ENCODE assay signal across 24 cellular contexts in the genomic region with DNA sequence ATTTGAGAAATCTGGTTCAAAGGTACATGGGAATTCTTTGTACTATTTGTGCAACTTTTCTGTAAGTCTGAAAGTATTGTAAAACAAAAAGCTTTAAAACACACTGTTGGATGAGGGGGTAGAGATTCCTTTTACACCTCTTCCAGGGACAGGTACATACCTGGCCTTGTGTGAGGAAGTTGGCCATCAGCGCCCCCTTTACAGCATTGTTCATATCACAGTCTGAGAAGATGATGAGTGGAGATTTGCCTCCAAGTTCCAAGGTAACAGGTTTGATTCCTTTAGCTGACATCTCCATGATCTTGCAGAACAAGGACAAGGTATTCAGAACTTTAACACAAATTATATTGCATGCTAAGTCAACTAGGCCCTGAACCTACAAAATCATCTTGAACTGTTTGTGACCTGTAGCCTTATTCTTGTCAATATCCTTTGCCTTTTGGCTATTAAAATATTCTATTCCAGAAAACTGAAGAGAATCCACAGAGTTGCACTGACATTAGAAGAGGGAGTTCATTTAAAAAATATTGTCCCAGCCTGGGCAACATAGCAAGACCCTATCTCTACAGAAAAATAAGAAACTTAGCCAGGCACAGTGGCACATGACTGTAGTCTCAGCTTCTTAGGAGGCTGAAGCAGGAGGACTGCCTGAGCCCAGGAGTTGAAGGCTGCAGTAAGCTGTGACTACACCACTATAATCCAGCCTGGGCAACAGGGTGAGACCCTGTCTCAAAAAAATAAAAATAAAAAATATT. TPM values are rescaled to one million over a fixed set of nuclear protein-coding genes. Genes with fewer than 3 reads are reported as not detected.
DNase-seq lines count a peak whose midpoint lies in the region; ATAC-seq, FAIRE-seq and TF ChIP-seq lines count a peak whose summit lies in the region.
"Had no signal": no experiment of that assay in that cellular context is flagged by ENCODE, and none has a peak within 500 bp of the region (broad histone marks: within the 10 kb centered on the region; RNA-seq: fewer than 3 reads in every experiment).

No MANE protein-coding gene starts in this region.

- peaks cover 21% of the 10 kb centered on the region for H3K4me1 Mint-ChIP-seq in activated CD8-positive, alpha-beta memory T cell treated with anti-CD3 and anti-CD28 coated beads, Interleukin-2, amount 10 ng/mL, durations not matched to agents 7 days and 5 days
- H3K4me1 Mint-ChIP-seq in GM23338, result no peaks in the 10 kb centered on the region
- H3K4me1 Mint-ChIP-seq in T-helper 17 cell, result peaks cover 12% of the 10 kb centered on the region

- H4K20me1 ChIP-seq in GM23338 (replicated peaks; ENCODE audit: insufficient read depth) (peaks cover 5% of the 10 kb centered on the region; the same call in 1 of the 2 replicates), HepG2 (ENCODE audit: insufficient read depth, low read length) (no peaks in the 10 kb centered on the region)

- H3K4me3 ChIP-seq in GM23338 (no peak overlapping the region), HepG2 (replicated peaks in 1 of 3; ENCODE audit: insufficient read depth in 1 of 3, low read depth in 2 of 3, low read length in 3 of 3) (no peak overlapping the region)
- H3K4me3 ChIP-seq: BLaER1 treated with 17β-estradiol and CSF1 and Interleukin-3, amounts not matched to agents 10 nM and 100 nM; esophagus muscularis mucosa; smooth muscle cell; upper lobe of right lung had no signal

- no TSS peak for BruUV-seq in HepG2 (replicated peaks; lab: Mats Ljungman, UMichigan)

- H3K27ac Mint-ChIP-seq in activated CD8-positive, alpha-beta memory T cell treated with anti-CD3 and anti-CD28 coated beads, Interleukin-2, amount 10 ng/mL, durations not matched to agents 7 days and 5 days, result peak overlapping the region; percentile 14
- H3K27ac Mint-ChIP-seq in GM23338, result no peak overlapping the region
- H3K27ac Mint-ChIP-seq in T-helper 17 cell, result peak overlapping the region; percentile 53

- H3K36me3 Mint-ChIP-seq in activated CD8-positive, alpha-beta memory T cell treated with anti-CD3 and anti-CD28 coated beads, Interleukin-2, amount 10 ng/mL, durations not matched to agents 7 days and 5 days, result peaks cover 62% of the 10 kb centered on the region
- H3K36me3 Mint-ChIP-seq in GM23338 (ENCODE audit: low read depth), result peaks cover 62% of the 10 kb centered on the region
- H3K36me3 Mint-ChIP-seq in T-helper 17 cell (ENCODE audit: low read depth), result peaks cover 13% of the 10 kb centered on the region

- no peaks in the 10 kb centered on the region for H3K4me1 ChIP-seq in GM23338 (ENCODE audit: insufficient read depth)
- no peaks in the 10 kb centered on the region for H3K4me1 ChIP-seq in HepG2 (ENCODE audit: insufficient read depth, low read length)

- no peaks in the 10 kb centered on the region for H3K9me3 Mint-ChIP-seq in activated CD8-positive, alpha-beta memory T cell treated with anti-CD3 and anti-CD28 coated beads, Interleukin-2, amount 10 ng/mL, durations not matched to agents 7 days and 5 days (ENCODE audit: low read depth)
- H3K9me3 Mint-ChIP-seq in GM23338, result no peaks in the 10 kb centered on the region
- H3K9me3 Mint-ChIP-seq: stimulated activated naive CD8-positive, alpha-beta T cell treated with anti-CD3 and anti-CD28 coated beads, Interleukin-15, amount 100 ng/mL, for 72 hours had no signal

- H3K27me3 Mint-ChIP-seq in activated CD8-positive, alpha-beta memory T cell treated with anti-CD3 and anti-CD28 coated beads, Interleukin-2, amount 10 ng/mL, durations not matched to agents 7 days and 5 days, result no peaks in the 10 kb centered on the region
- H3K27me3 Mint-ChIP-seq in GM23338 (ENCODE audit: insufficient read depth, low read depth, poor library complexity) (no peaks in the 10 kb centered on the region), T-helper 17 cell (no peaks in the 10 kb centered on the region)
- H3K27me3 Mint-ChIP-seq: stimulated activated naive CD8-positive, alpha-beta T cell treated with anti-CD3 and anti-CD28 coated beads, Interleukin-15, amount 100 ng/mL, for 72 hours had no signal

- H3K9ac ChIP-seq in HepG2 (ENCODE audit: insufficient read depth, low read depth, low read length), result no peak overlapping the region
- H3K9ac ChIP-seq: BLaER1 treated with 17β-estradiol and CSF1 and Interleukin-3, amounts not matched to agents 10 nM and 100 nM had no signal

- H3K79me2 ChIP-seq in GM23338 (replicated peaks; ENCODE audit: insufficient read depth) (peaks cover 12% of the 10 kb centered on the region), HepG2 (ENCODE audit: insufficient read depth, low read length) (no peaks in the 10 kb centered on the region)

- no peaks in the 10 kb centered on the region for H3F3A ChIP-seq in GM23338 (replicated peaks; ENCODE audit: low read depth)

- H3K4me3 Mint-ChIP-seq in activated CD8-positive, alpha-beta memory T cell treated with anti-CD3 and anti-CD28 coated beads, Interleukin-2, amount 10 ng/mL, durations not matched to agents 7 days and 5 days, result no peak overlapping the region
- H3K4me3 Mint-ChIP-seq in GM23338, result no peak overlapping the region
- no peak overlapping the region for H3K4me3 Mint-ChIP-seq in T-helper 17 cell
- H3K4me3 Mint-ChIP-seq: stimulated activated naive CD8-positive, alpha-beta T cell treated with anti-CD3 and anti-CD28 coated beads, Interleukin-15, amount 100 ng/mL, for 72 hours had no signal

- TF ChIP-seq RAD21 in HepG2 (CRISPR knock-in tag; IDR thresholded peaks at IDR 0.05), result no peak

- H3K27ac ChIP-seq in GM23338 (ENCODE audit: low read depth), result no peak overlapping the region
- H3K27ac ChIP-seq in HepG2 (ENCODE audit: extremely low read length, insufficient read depth, low read length), result no peak overlapping the region
- H3K27ac ChIP-seq: BLaER1 treated with 17β-estradiol and CSF1 and Interleukin-3, amounts not matched to agents 10 nM and 100 nM; esophagus muscularis mucosa; upper lobe of right lung had no signal

- no peaks in the 10 kb centered on the region for H3K9me2 ChIP-seq in GM23338 (ENCODE audit: insufficient read depth)

- no peak for TF ChIP-seq POLR2A in HepG2 (IDR thresholded peaks at IDR 0.05; ENCODE audit: insufficient read depth in 1 of 2, low read depth in 2 of 2, low read length in 2 of 2)

- no peak for ATAC-seq in activated CD8-positive, alpha-beta memory T cell treated with anti-CD3 and anti-CD28 coated beads, Interleukin-2, amount 10 ng/mL, durations not matched to agents 7 days and 5 days
- ATAC-seq in GM23338 (peak; percentile 37; the same call in 2 of the 3 replicates), T-helper 17 cell (no peak), HepG2 (no peak), left cardiac atrium (no peak)
- ATAC-seq: upper lobe of right lung had no signal

- in situ Hi-C loops in HepG2 (cut with HindIII; ENCODE audit: extremely low pct_ligation_motif_present, low pct_unique_long_range_greater_than_20kb), result no loop called here

- no peak for TF ChIP-seq EP300 in HepG2 (IDR thresholded peaks at IDR 0.05; ENCODE audit: low read depth in 2 of 2, low read length in 2 of 2)
- TF ChIP-seq EP300 in HepG2 (CRISPR knock-in tag; IDR thresholded peaks at IDR 0.05; ENCODE audit: borderline replicate concordance), result no peak

- no peak for FAIRE-seq in HepG2 (lab: Jason Lieb, UNC)

- peak; percentile 46 to 63 for TF ChIP-seq CTCF in GM23338 (conservative IDR thresholded peaks at IDR 0.05; ENCODE audit: low read depth in 2 of 2)
- TF ChIP-seq CTCF in HepG2 (CRISPR knock-in tag; IDR thresholded peaks at IDR 0.05), result 0 out of 2 replicates have a peak, but pooled peaks have one; percentile 4

- H3K4me2 ChIP-seq in GM23338 (no peak overlapping the region), HepG2 (ENCODE audit: low read depth, low read length) (no peak overlapping the region)
- H3K4me2 ChIP-seq: smooth muscle cell had no signal

- H3K36me3 ChIP-seq in GM23338 (ENCODE audit: insufficient read depth), result peaks cover 22% of the 10 kb centered on the region
- H3K36me3 ChIP-seq in HepG2 (replicated peaks in 1 of 2; ENCODE audit: control insufficient read depth in 1 of 2, insufficient read depth in 2 of 2, low read length in 2 of 2), result peaks cover 6 to 45% of the 10 kb centered on the region in 2 experiments

- CTCF ChIA-PET in activated CD8-positive, alpha-beta memory T cell treated with anti-CD3 and anti-CD28 coated beads, Interleukin-2, amount 10 ng/mL, durations not matched to agents 7 days and 5 days (lab: Charles Lee), result interaction anchor here (0.9 kb wide), 1 partner anchor 8 kb away, joined by 3 read pairs; no protein-coding TSS in a partner anchor
- CTCF ChIA-PET in HepG2 (lab: Yijun Ruan, JAX; ENCODE audit: low intra/inter-chr PET ratio, low total read pairs), result interaction anchor here (0.8 kb wide), 1 partner anchor 78 kb away, joined by 4 read pairs; no protein-coding TSS in a partner anchor

- no peak for DNase-seq in activated CD8-positive, alpha-beta memory T cell treated with anti-CD3 and anti-CD28 coated beads, Interleukin-2, amount 10 ng/mL, durations not matched to agents 7 days and 5 days
- DNase-seq in activated CD8-positive, alpha-beta memory T cell treated with anti-CD3 and anti-CD28 coated beads, Interleukin-2, amount 50 U/mL, for 48 hours, result no peak
- DNase-seq in GM23338 (ENCODE audit: low spot score), result peak; percentile 51
- no peak for DNase-seq in T-helper 17 cell
- DNase-seq in HepG2 (ENCODE audit: low spot score), result no peak
- DNase-seq in left cardiac atrium, result no peak
- DNase-seq in NCI-H748 (lab: John Stamatoyannopoulos, UW; ENCODE audit: unreplicated experiment), result no peak
- no peak for DNase-seq in NCI-H2227 treated with DMSO at 0.1 percent for 48 hours (lab: John Stamatoyannopoulos, UW)
- DNase-seq: activated CD4-positive, CD25-positive, alpha-beta regulatory T cell; activated effector memory CD4-positive, alpha-beta T cell treated with Interleukin-2 at 50 U/mL for 16 hours; aorta; DMS79; Karpas-422; midbrain; NCI-H1092 treated with DMSO at 0.1 percent for 48 hours; NCI-H2081 treated with DMSO at 0.1 percent for 48 hours; NCI-H510A; SHP77 treated with DMSO at 0.1 percent for 48 hours; stimulated activated CD4-positive, alpha-beta T cell treated with anti-CD3 and anti-CD28 coated beads, Interleukin-4, amount 100 ng/mL, for 1 hour; stimulated activated naive CD8-positive, alpha-beta T cell treated with anti-CD3 and anti-CD28 coated beads, Interleukin-15, amount 100 ng/mL, for 72 hours; upper lobe of right lung had no signal

- no peaks in the 10 kb centered on the region for H3K9me3 ChIP-seq in T-helper 17 cell (ENCODE audit: control insufficient read depth, low read length, poor library complexity, severe bottlenecking)
- no peaks in the 10 kb centered on the region for H3K9me3 ChIP-seq in HepG2 (ENCODE audit: low read length)
- H3K9me3 ChIP-seq: esophagus muscularis mucosa, upper lobe of right lung had no signal

- POLR2A ChIA-PET in HepG2 (lab: Yijun Ruan, JAX), result no interaction called here

- intact Hi-C loops in HepG2 (cut with micrococcal nuclease; ENCODE audit: unreplicated experiment), result no loop called here
- intact Hi-C loops in left cardiac atrium (cut with DNase I), result loop anchor here in 1 of 2 donors (10.0 kb wide), 1 partner anchor 65 kb away; no protein-coding TSS in a partner anchor

- 100% methylated on average over 1 of the region's 1 CpG for WGBS in HepG2 (ENCODE audit: low lambda C conversion rate)

- no peaks in the 10 kb centered on the region for H3K27me3 ChIP-seq in GM23338 (ENCODE audit: insufficient read depth)
- H3K27me3 ChIP-seq in HepG2 (ENCODE audit: control insufficient read depth in 1 of 2, insufficient read depth in 2 of 2, low read length in 2 of 2), result no peaks in the 10 kb centered on the region
- H3K27me3 ChIP-seq: BLaER1 treated with 17β-estradiol and CSF1 and Interleukin-3, amounts not matched to agents 10 nM and 100 nM; esophagus muscularis mucosa; upper lobe of right lung had no signal

- H2AFZ ChIP-seq in GM23338, result no peak overlapping the region
- no peak overlapping the region for H2AFZ ChIP-seq in HepG2 (ENCODE audit: low read length)

RNA-seq across cellular contexts. Expression of gene ALDH9A1, which starts 18.9 kb away (rescaled TPM):
- total RNA-seq in activated CD8-positive, alpha-beta memory T cell treated with anti-CD3 and anti-CD28 coated beads, Interleukin-2, amount 10 ng/mL, durations not matched to agents 7 days and 5 days, result 10 to 100 TPM; 43.9 to 45.2 TPM
- 58.5 and 59.2 TPM in 2 replicates for total RNA-seq in GM23338 (2014; rRNA removed; shearing (Covaris generic))
- polyA plus RNA-seq in GM23338 (2016; fragmentation: Nextera tagmentation; extraction: Ambion mirVana) (37.7 and 50.6 TPM in 2 replicates), HepG2 (2011; rRNA removed) (17.1 and 27.5 TPM in 2 replicates)
- total RNA-seq in T-helper 17 cell (10 to 100 TPM; 33.9 to 37.0 TPM), HepG2 (2016; rRNA removed; fragmentation: Illumina TruSeq; extraction: Trizol) (38.5 and 52.7 TPM in 2 replicates), left cardiac atrium (10 to 100 TPM; 63.2 to 71.7 TPM)
- 7.1 and 9.1 TPM in 2 replicates for total RNA-seq in HepG2 (2016; cell fraction: cytosol; rRNA removed; fragmentation: Illumina TruSeq; extraction: Trizol; ENCODE audit: low read depth)
- total RNA-seq in HepG2 (2016; cell fraction: insoluble cytoplasmic fraction; rRNA removed; fragmentation: Illumina TruSeq; extraction: Trizol), result 38.4 and 54.3 TPM in 2 replicates
- total RNA-seq in HepG2 (2016; cell fraction: membrane; rRNA removed; fragmentation: Illumina TruSeq; extraction: Trizol), result 14.3 and 17.8 TPM in 2 replicates
- total RNA-seq in HepG2 (2016; cell fraction: nucleus; rRNA removed; fragmentation: Illumina TruSeq; extraction: Trizol), result 19.4 and 21.3 TPM in 2 replicates
- polyA plus RNA-seq in HepG2 (2011; cell fraction: cytosol; rRNA removed), result 11.1 and 19.0 TPM in 2 replicates
- 6.4 and 7.2 TPM in 2 replicates for polyA plus RNA-seq in HepG2 (2011; cell fraction: nucleus; rRNA removed)
- polyA plus RNA-seq in HepG2 (2012), result 17.1 and 26.3 TPM in 2 replicates
- 3.8 and 4.1 TPM in 2 replicates for polyA plus RNA-seq in HepG2 (2016; cell fraction: cytosol; fragmentation: Illumina TruSeq; extraction: Trizol; ENCODE audit: low read depth)
- 44.3 and 45.9 TPM in 2 replicates for polyA plus RNA-seq in HepG2 (2016; cell fraction: insoluble cytoplasmic fraction; fragmentation: Illumina TruSeq; extraction: Trizol; ENCODE audit: low read depth)
- 9.1 and 10.6 TPM in 2 replicates for polyA plus RNA-seq in HepG2 (2016; cell fraction: membrane; fragmentation: Illumina TruSeq; extraction: Trizol; ENCODE audit: low read depth)
- 19.2 and 22.1 TPM in 2 replicates for polyA plus RNA-seq in HepG2 (2016; cell fraction: nucleus; fragmentation: Illumina TruSeq; extraction: Trizol; ENCODE audit: insufficient read depth, low read depth)
- polyA minus RNA-seq in HepG2 (2011; rRNA and poly(A)+ RNA removed; ENCODE audit: low replicate concordance), result 23.3 and 82.5 TPM in 2 replicates
- 19.5 and 19.6 TPM in 2 replicates for polyA minus RNA-seq in HepG2 (2011; cell fraction: cytosol; rRNA and poly(A)+ RNA removed)
- polyA minus RNA-seq in HepG2 (2011; cell fraction: nucleus; rRNA and poly(A)+ RNA removed), result 14.4 and 23.9 TPM in 2 replicates

RNA-seq across cellular contexts. Expression of gene MGST3, which starts 48.4 kb away (rescaled TPM):
- 10 to 100 TPM; 53.7 to 58.4 TPM for total RNA-seq in activated CD8-positive, alpha-beta memory T cell treated with anti-CD3 and anti-CD28 coated beads, Interleukin-2, amount 10 ng/mL, durations not matched to agents 7 days and 5 days
- total RNA-seq in GM23338 (2014; rRNA removed; shearing (Covaris generic)), result 84.5 and 107 TPM in 2 replicates
- polyA plus RNA-seq in GM23338 (2016; fragmentation: Nextera tagmentation; extraction: Ambion mirVana) (262 and 286 TPM in 2 replicates), HepG2 (2011; rRNA removed) (54.7 and 61.2 TPM in 2 replicates)
- total RNA-seq in T-helper 17 cell (10 to 100 TPM; 27.2 to 42.1 TPM), HepG2 (2016; rRNA removed; fragmentation: Illumina TruSeq; extraction: Trizol) (34.3 and 59.7 TPM in 2 replicates), left cardiac atrium (100 to 1,000 TPM; 436 to 446 TPM)
- total RNA-seq in HepG2 (2016; cell fraction: cytosol; rRNA removed; fragmentation: Illumina TruSeq; extraction: Trizol; ENCODE audit: low read depth), result 11.6 and 14.9 TPM in 2 replicates
- 39.1 and 57.7 TPM in 2 replicates for total RNA-seq in HepG2 (2016; cell fraction: insoluble cytoplasmic fraction; rRNA removed; fragmentation: Illumina TruSeq; extraction: Trizol)
- 12.2 and 18.3 TPM in 2 replicates for total RNA-seq in HepG2 (2016; cell fraction: membrane; rRNA removed; fragmentation: Illumina TruSeq; extraction: Trizol)
- 32.4 and 38.4 TPM in 2 replicates for total RNA-seq in HepG2 (2016; cell fraction: nucleus; rRNA removed; fragmentation: Illumina TruSeq; extraction: Trizol)
- 57.4 and 63.3 TPM in 2 replicates for polyA plus RNA-seq in HepG2 (2011; cell fraction: cytosol; rRNA removed)
- polyA plus RNA-seq in HepG2 (2011; cell fraction: nucleus; rRNA removed), result 31.0 and 32.2 TPM in 2 replicates
- 28.7 and 43.7 TPM in 2 replicates for polyA plus RNA-seq in HepG2 (2012)
- polyA plus RNA-seq in HepG2 (2016; cell fraction: cytosol; fragmentation: Illumina TruSeq; extraction: Trizol; ENCODE audit: low read depth), result 12.4 and 14.4 TPM in 2 replicates
- polyA plus RNA-seq in HepG2 (2016; cell fraction: insoluble cytoplasmic fraction; fragmentation: Illumina TruSeq; extraction: Trizol; ENCODE audit: low read depth), result 29.5 and 43.0 TPM in 2 replicates
- 12.9 and 15.3 TPM in 2 replicates for polyA plus RNA-seq in HepG2 (2016; cell fraction: membrane; fragmentation: Illumina TruSeq; extraction: Trizol; ENCODE audit: low read depth)
- polyA plus RNA-seq in HepG2 (2016; cell fraction: nucleus; fragmentation: Illumina TruSeq; extraction: Trizol; ENCODE audit: insufficient read depth, low read depth), result 45.3 and 49.9 TPM in 2 replicates
- 38.9 and 110 TPM in 2 replicates for polyA minus RNA-seq in HepG2 (2011; rRNA and poly(A)+ RNA removed; ENCODE audit: low replicate concordance)
- 16.2 and 23.4 TPM in 2 replicates for polyA minus RNA-seq in HepG2 (2011; cell fraction: cytosol; rRNA and poly(A)+ RNA removed)
- polyA minus RNA-seq in HepG2 (2011; cell fraction: nucleus; rRNA and poly(A)+ RNA removed), result 25.5 and 28.5 TPM in 2 replicates
